ENCODE assay signal across 1 cellular context in genomic region chr16:69761983-69762842, GRCh38.
TF ChIP-seq lines count a peak whose summit lies in the region.

Gene WWP2, plus strand, starts transcription at chr16:69762332. Its CDS starts 24,679 bp downstream, at chr16:69787011.

TF ChIP-seq in WTC11, 78 proteins besides CTCF, POLR2A, EP300 and RAD21 (continued from another document):
- TF ChIP-seq ESRRA (CRISPR knock-in tag; IDR thresholded peaks at IDR 0.05; ENCODE audit: borderline replicate concordance) = peak; percentile 25; the same call in 1 of the 2 replicates
- TF ChIP-seq USF2 (CRISPR knock-in tag; IDR thresholded peaks at IDR 0.05) = peak; percentile 97
- TF ChIP-seq SP1 (CRISPR knock-in tag; conservative IDR thresholded peaks at IDR 0.05) = peak; percentile 67
- peak; percentile 97 for TF ChIP-seq USF1 (CRISPR knock-in tag; IDR thresholded peaks at IDR 0.05)
- no peak for TF ChIP-seq RORB (CRISPR knock-in tag; IDR thresholded peaks at IDR 0.05)
- no peak for TF ChIP-seq OVOL2 (CRISPR knock-in tag; IDR thresholded peaks at IDR 0.05; ENCODE audit: borderline replicate concordance)
- TF ChIP-seq SMAD3 (CRISPR knock-in tag; IDR thresholded peaks at IDR 0.05; ENCODE audit: borderline replicate concordance) = no peak
- peak; percentile 45; the same call in 1 of the 2 replicates for TF ChIP-seq HMGXB4 (CRISPR knock-in tag; IDR thresholded peaks at IDR 0.05)
- 0 out of 2 replicates have a peak, but pooled peaks have one; percentile 10 for TF ChIP-seq MYBL2 (CRISPR knock-in tag; IDR thresholded peaks at IDR 0.05)
- TF ChIP-seq, protein P1, sequence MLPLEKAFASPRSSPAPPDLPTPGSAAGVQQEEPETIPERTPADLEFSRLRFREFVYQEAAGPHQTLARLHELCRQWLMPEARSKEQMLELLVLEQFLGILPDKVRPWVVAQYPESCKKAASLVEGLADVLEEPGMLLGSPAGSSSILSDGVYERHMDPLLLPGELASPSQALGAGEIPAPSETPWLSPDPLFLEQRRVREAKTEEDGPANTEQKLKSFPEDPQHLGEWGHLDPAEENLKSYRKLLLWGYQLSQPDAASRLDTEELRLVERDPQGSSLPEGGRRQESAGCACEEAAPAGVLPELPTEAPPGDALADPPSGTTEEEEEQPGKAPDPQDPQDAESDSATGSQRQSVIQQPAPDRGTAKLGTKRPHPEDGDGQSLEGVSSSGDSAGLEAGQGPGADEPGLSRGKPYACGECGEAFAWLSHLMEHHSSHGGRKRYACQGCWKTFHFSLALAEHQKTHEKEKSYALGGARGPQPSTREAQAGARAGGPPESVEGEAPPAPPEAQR (CRISPR knock-in tag; IDR thresholded peaks at IDR 0.05) = no peak
- TF ChIP-seq FOXP1 (CRISPR knock-in tag; IDR thresholded peaks at IDR 0.05; ENCODE audit: borderline replicate concordance) = peak; percentile 76
- TF ChIP-seq NR1H2 (CRISPR knock-in tag; IDR thresholded peaks at IDR 0.05) = no peak
- TF ChIP-seq FOXK1 (CRISPR knock-in tag; IDR thresholded peaks at IDR 0.05) = 0 out of 2 replicates have a peak, but pooled peaks have one; percentile 40
